Comparison of ENCODE assay signal across 12 cellular contexts in genomic region chr7:8389898-8390642, GRCh38. TPM values are rescaled to one million over a fixed set of nuclear protein-coding genes. Genes with fewer than 3 reads are reported as not detected.
DNase-seq lines count a peak whose midpoint lies in the region; ATAC-seq and TF ChIP-seq lines count a peak whose summit lies in the region.
"Had no signal": no experiment of that assay in that cellular context is flagged by ENCODE, and none has a peak within 500 bp of the region (broad histone marks: within the 10 kb centered on the region; RNA-seq: fewer than 3 reads in every experiment).

No MANE protein-coding gene starts in this region.

- H3K27me3 ChIP-seq in breast epithelium (peaks cover 0 to 15% of the 10 kb centered on the region in 2 donors), SJCRH30 (no peaks in the 10 kb centered on the region), iPS DF 6.9 (ENCODE audit: control insufficient read depth, insufficient read depth, low read length) (no peaks in the 10 kb centered on the region), transverse colon (peaks cover 4% of the 10 kb centered on the region)

- H3K27ac Mint-ChIP-seq in MCF 10A (ENCODE audit: low read depth, unreplicated experiment) = no peak overlapping the region
- no peak overlapping the region for H3K27ac Mint-ChIP-seq in type B pancreatic cell
- H3K27ac Mint-ChIP-seq: natural killer cell had no signal

- WGBS in iPS DF 6.9 (ENCODE audit: insufficient coverage, insufficient read length) = no CpG with 5 or more reads among the region's 10 CpGs
- WGBS in transverse colon (ENCODE audit: low coverage in 1 of 2), 2 donors = 51 to 54% methylated on average over 8 to 10 of the region's 10 CpGs

- H3K36me3 ChIP-seq in breast epithelium (no peaks in the 10 kb centered on the region), SJCRH30 (no peaks in the 10 kb centered on the region), iPS DF 6.9 (ENCODE audit: control insufficient read depth, insufficient read depth, low read length) (no peaks in the 10 kb centered on the region), transverse colon (no peaks in the 10 kb centered on the region)

- H3K4me3 Mint-ChIP-seq in MCF 10A (ENCODE audit: unreplicated experiment) (no peak overlapping the region), type B pancreatic cell (peak overlapping the region; percentile 18)
- H3K4me3 Mint-ChIP-seq: natural killer cell had no signal

- H3K9me3 ChIP-seq in breast epithelium (no peaks in the 10 kb centered on the region), SJCRH30 (replicated peaks) (no peaks in the 10 kb centered on the region), iPS DF 6.9 (ENCODE audit: control insufficient read depth, insufficient read depth, low read length) (no peaks in the 10 kb centered on the region), transverse colon (no peaks in the 10 kb centered on the region)

- H3K4me1 ChIP-seq in breast epithelium (no peaks in the 10 kb centered on the region), SJCRH30 (no peaks in the 10 kb centered on the region), iPS DF 6.9 (ENCODE audit: control insufficient read depth, insufficient read depth, low read length) (no peaks in the 10 kb centered on the region; the same call in 1 of the 2 replicates), transverse colon (no peaks in the 10 kb centered on the region)

- BruUV-seq in MCF 10A (replicated peaks; lab: Mats Ljungman, UMichigan) = no TSS peak

- H3K27ac ChIP-seq in breast epithelium (no peak overlapping the region), SJCRH30 (no peak overlapping the region), iPS DF 6.9 (ENCODE audit: low read length) (no peak overlapping the region), transverse colon (no peak overlapping the region)

- TF ChIP-seq POLR2A in breast epithelium (IDR thresholded peaks at IDR 0.05) = no peak
- TF ChIP-seq POLR2A in transverse colon (IDR thresholded peaks at IDR 0.05) = no peak

- H3K27me3 Mint-ChIP-seq in MCF 10A (ENCODE audit: insufficient read depth, unreplicated experiment) (peaks cover 67% of the 10 kb centered on the region), type B pancreatic cell (peaks cover 6% of the 10 kb centered on the region)

- in situ Hi-C loops in transverse colon (cut with MboI; ENCODE audit: low pct_ligation_motif_present in 1 of 4, low pct_unique_long_range_greater_than_20kb in 1 of 4, low sequenced_read_pairs in 3 of 4) = loop anchor here in 1 of 4 donors (25.0 kb wide), 1 partner anchor 1997 kb away; no protein-coding TSS in a partner anchor

- H3K4me3 ChIP-seq in breast epithelium (no peak overlapping the region), SJCRH30 (no peak overlapping the region), iPS DF 6.9 (ENCODE audit: low read length) (no peak overlapping the region), transverse colon (no peak overlapping the region)

- no peak for TF ChIP-seq EP300 in transverse colon (IDR thresholded peaks at IDR 0.05; ENCODE audit: low read depth)

- intact Hi-C loops in MCF 10A (cut with micrococcal nuclease) = no loop called here
- intact Hi-C loops in breast epithelium (cut with DNase I; ENCODE audit: low total_unique reads) = no loop called here
- intact Hi-C loops in transverse colon (cut with DNase I; ENCODE audit: low total_unique reads) = no loop called here

- no peaks in the 10 kb centered on the region for H3K9me3 Mint-ChIP-seq in MCF 10A (ENCODE audit: unreplicated experiment)
- H3K9me3 Mint-ChIP-seq in type B pancreatic cell = no peaks in the 10 kb centered on the region
- H3K9me3 Mint-ChIP-seq: natural killer cell had no signal

- DNase-seq in MCF 10A (ENCODE audit: unreplicated experiment) (peak; percentile 42), breast epithelium (ENCODE audit: low spot score in 2 of 2) (no peak), SJCRH30 (peak; percentile 21 to 43), iPS DF 6.9 (ENCODE audit: low read depth, low spot score) (peak; percentile 71), type B pancreatic cell (ENCODE audit: extremely low spot score, unreplicated experiment) (no peak), transverse colon (no peak)
- DNase-seq: natural killer cell had no signal

- POLR2A ChIA-PET in MCF 10A (lab: Yijun Ruan, JAX) = no interaction called here

- H3K4me1 Mint-ChIP-seq in MCF 10A (ENCODE audit: insufficient read depth, unreplicated experiment) (peaks cover 8% of the 10 kb centered on the region), type B pancreatic cell (ENCODE audit: unreplicated experiment) (peaks cover 11% of the 10 kb centered on the region)
- H3K4me1 Mint-ChIP-seq: natural killer cell had no signal

- ATAC-seq in GM19328 (IDR thresholded peaks at IDR 0.05; ENCODE audit: unreplicated experiment) (no peak), HG03439 (IDR thresholded peaks at IDR 0.05; ENCODE audit: unreplicated experiment) (no peak)
- ATAC-seq: esophagus mucosa, natural killer cell had no signal

- H3K36me3 Mint-ChIP-seq in MCF 10A (ENCODE audit: insufficient read depth, unreplicated experiment) (no peaks in the 10 kb centered on the region), type B pancreatic cell (no peaks in the 10 kb centered on the region)
- H3K36me3 Mint-ChIP-seq: natural killer cell had no signal

- TF ChIP-seq CTCF in MCF 10A (IDR thresholded peaks at IDR 0.05; ENCODE audit: unreplicated experiment) (no peak), breast epithelium (IDR thresholded peaks at IDR 0.05) (no peak), type B pancreatic cell (conservative IDR thresholded peaks at IDR 0.05) (no peak), transverse colon (IDR thresholded peaks at IDR 0.05) (no peak)

- CTCF ChIA-PET in MCF 10A (lab: Yijun Ruan, JAX) = no interaction called here

RNA-seq across cellular contexts. Expression of gene NXPH1, which starts 43.3 kb away (rescaled TPM):
- total RNA-seq in MCF 10A (2022) (not detected in 2 replicates), breast epithelium (under 1 TPM in 1 of 3 donors, not detected in 2; 0.29 TPM), type B pancreatic cell (ENCODE audit: low replicate concordance) (0.29 and 0.33 TPM in 2 replicates), transverse colon (not detected)
- total RNA-seq in SJCRH30 (2014; rRNA removed; shearing (Covaris generic)) = not detected in 2 replicates
- total RNA-seq: esophagus mucosa; M059J; natural killer cell; T-helper 1 cell treated with Interleukin-12 subunit alpha and Interleukin-12 subunit beta and Interleukin-4 antibody, amounts not matched to agents 30 ng/mL and 1 ng/mL, for 36 hours had no signal

Comparison
In these comparisons a context has a peak if more than half of its experiments do, and no peak if none do; other contexts are left out.
1. DNase-seq: peak in MCF 10A (single experiment), SJCRH30 (2 of 2) and iPS DF 6.9 (single experiment); none in breast epithelium (0 of 2), type B pancreatic cell (single experiment) and transverse colon (single experiment).